8 cellular contexts compared by ENCODE assay signal in the genomic region with DNA sequence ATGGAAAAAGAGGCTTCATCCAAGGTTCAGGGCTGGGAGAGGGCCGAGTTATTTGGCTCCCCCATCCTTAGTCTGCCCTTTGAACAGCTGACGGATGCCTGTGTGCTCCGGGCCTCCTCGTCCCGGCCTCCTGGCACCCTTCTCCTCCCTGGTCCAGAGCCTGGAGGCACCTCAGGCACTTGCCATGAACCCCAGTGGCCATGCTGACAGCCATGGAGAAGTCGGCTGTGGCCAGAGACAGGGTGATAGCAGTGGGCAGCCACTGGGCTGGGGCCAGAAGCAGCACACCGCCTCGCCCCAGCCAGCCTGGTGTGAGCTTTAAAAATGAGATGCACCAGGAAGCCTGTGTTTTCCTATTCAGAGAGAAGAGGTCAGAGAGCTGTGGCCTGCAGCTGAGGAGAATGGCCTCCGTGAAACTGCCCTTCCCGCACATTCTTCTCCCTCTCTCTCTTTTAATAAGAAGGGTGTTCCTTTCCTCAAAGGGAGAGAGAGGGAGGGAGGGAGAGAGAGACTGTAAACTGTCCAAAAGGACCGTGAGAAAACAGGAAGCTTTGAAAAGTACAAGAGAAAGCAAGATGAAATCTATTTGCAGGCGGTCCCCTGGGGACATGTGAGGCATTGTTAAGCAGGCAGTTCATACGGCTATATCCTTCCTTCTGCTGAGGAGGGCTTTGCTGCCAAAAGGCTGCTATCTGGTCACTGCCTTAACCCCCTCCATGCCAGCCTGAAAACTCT. TPM values are rescaled to one million over a fixed set of nuclear protein-coding genes. Genes with fewer than 3 reads are reported as not detected.
DNase-seq lines count a peak whose midpoint lies in the region; ATAC-seq and TF ChIP-seq lines count a peak whose summit lies in the region.

No MANE protein-coding gene starts in this region.

- peak overlapping the region; percentile 57 for H3K27ac ChIP-seq in smooth muscle cell (ENCODE audit: low read depth)

- no peaks in the 10 kb centered on the region for H3K36me3 ChIP-seq in adipocyte (ENCODE audit: control insufficient read depth, insufficient read depth, low read length, severe bottlenecking)
- no peaks in the 10 kb centered on the region for H3K36me3 ChIP-seq in smooth muscle cell (ENCODE audit: low read depth)

- H3K9me3 Mint-ChIP-seq in naive thymus-derived CD8-positive, alpha-beta T cell, result peaks cover 0 to 4% (median 0%) of the 10 kb centered on the region in 9 donors

- H3K4me1 ChIP-seq in adipocyte (ENCODE audit: control insufficient read depth, insufficient read depth, low read length), result peaks cover 32% of the 10 kb centered on the region
- H3K4me1 ChIP-seq in smooth muscle cell (ENCODE audit: low read depth), result peaks cover 12% of the 10 kb centered on the region

- no peaks in the 10 kb centered on the region for H3K79me2 ChIP-seq in smooth muscle cell (ENCODE audit: low read depth)

- WGBS in smooth muscle cell (ENCODE audit: low lambda C conversion rate), result 59% methylated on average over 13 of the region's 13 CpGs

- H3K4me3 ChIP-seq in adipocyte (ENCODE audit: low read length) (peak overlapping the region; percentile 40), smooth muscle cell (no peak overlapping the region)

- H3K4me1 Mint-ChIP-seq in naive thymus-derived CD8-positive, alpha-beta T cell, result peaks cover 0 to 10% (median 0%) of the 10 kb centered on the region in 4 donors

- no peaks in the 10 kb centered on the region for H3K9me3 ChIP-seq in adipocyte (ENCODE audit: control insufficient read depth, low read length)
- H3K9me3 ChIP-seq in smooth muscle cell (replicated peaks; ENCODE audit: low read depth), result no peaks in the 10 kb centered on the region

- H3F3A ChIP-seq in smooth muscle cell (ENCODE audit: low read depth), result no peaks in the 10 kb centered on the region

- H3K36me3 Mint-ChIP-seq in naive thymus-derived CD8-positive, alpha-beta T cell, result no peaks in the 10 kb centered on the region

- DNase-seq in DMS 273 (lab: John Stamatoyannopoulos, UW; ENCODE audit: unreplicated experiment) (peak; percentile 58), DMS 273 treated with DMSO at 0.1 percent for 48 hours (lab: John Stamatoyannopoulos, UW) (no peak), adipocyte (ENCODE audit: low read depth) (peak; percentile 91), left ventricle myocardium superior (peak; percentile 75), smooth muscle cell (lab: John Stamatoyannopoulos, UW; ENCODE audit: unreplicated experiment) (no peak), NCI-H1048 (lab: John Stamatoyannopoulos, UW) (no peak)
- DNase-seq in naive thymus-derived CD8-positive, alpha-beta T cell, result no peak

- no peak overlapping the region for H3K27ac Mint-ChIP-seq in naive thymus-derived CD8-positive, alpha-beta T cell

- H4K20me1 ChIP-seq in smooth muscle cell (ENCODE audit: low read depth), result no peaks in the 10 kb centered on the region

- H2AFZ ChIP-seq in smooth muscle cell (ENCODE audit: low read depth), result peak overlapping the region; percentile 91

- ATAC-seq in HG03097 (IDR thresholded peaks at IDR 0.05; ENCODE audit: low FRiP score, unreplicated experiment) (peak; percentile 67), left ventricle myocardium superior (peak; percentile 86)
- no peak for ATAC-seq in naive thymus-derived CD8-positive, alpha-beta T cell

- H3K9ac ChIP-seq in adipocyte (ENCODE audit: low read length) (peak overlapping the region; percentile 75), smooth muscle cell (ENCODE audit: low read depth) (no peak overlapping the region)

- no peak overlapping the region for H3K4me3 Mint-ChIP-seq in naive thymus-derived CD8-positive, alpha-beta T cell

- H3K27me3 ChIP-seq in adipocyte (replicated peaks; ENCODE audit: control insufficient read depth, insufficient read depth, low read length) (no peaks in the 10 kb centered on the region), smooth muscle cell (ENCODE audit: low read depth) (no peaks in the 10 kb centered on the region)

- H3K27me3 Mint-ChIP-seq in naive thymus-derived CD8-positive, alpha-beta T cell, result peaks cover 0 to 4% (median 4%) of the 10 kb centered on the region in 5 donors

- intact Hi-C loops in left ventricle myocardium superior (cut with micrococcal nuclease), result no loop called here

- H3K4me2 ChIP-seq in smooth muscle cell, result peak overlapping the region; percentile 49

- POLR2A ChIA-PET in naive thymus-derived CD8-positive, alpha-beta T cell (lab: Charles Lee), result no interaction called here

- TF ChIP-seq CTCF in smooth muscle cell (IDR thresholded peaks at IDR 0.05; ENCODE audit: borderline replicate concordance, insufficient read depth, poor library complexity, severe bottlenecking), result no peak

RNA-seq across cellular contexts. Expression of a gene that starts 55.3 kb away (rescaled TPM):
- total RNA-seq in left ventricle myocardium superior, result 8.9 TPM
- total RNA-seq in smooth muscle cell, result not detected in 2 replicates
- not detected in 2 replicates for polyA plus RNA-seq in smooth muscle cell
- total RNA-seq in naive thymus-derived CD8-positive, alpha-beta T cell, result not detected
- polyA plus RNA-seq in naive thymus-derived CD8-positive, alpha-beta T cell, result not detected

Comparison
In these comparisons a context has a peak if more than half of its experiments do, and no peak if none do; other contexts are left out.
1. DNase-seq: peak in DMS 273 (single experiment), adipocyte (single experiment) and left ventricle myocardium superior (single experiment); none in DMS 273 treated with DMSO at 0.1 percent for 48 hours (single experiment), smooth muscle cell (single experiment), NCI-H1048 (single experiment) and naive thymus-derived CD8-positive, alpha-beta T cell (0 of 10).
2. ATAC-seq: peak in HG03097 (single experiment) and left ventricle myocardium superior (single experiment); none in naive thymus-derived CD8-positive, alpha-beta T cell (0 of 2).